Comparison of ENCODE assay signal across 9 cellular contexts in genomic region chr3:177194319-177194718, GRCh38. TPM values are rescaled to one million over a fixed set of nuclear protein-coding genes. Genes with fewer than 3 reads are reported as not detected.
DNase-seq lines count a peak whose midpoint lies in the region; ATAC-seq and TF ChIP-seq lines count a peak whose summit lies in the region.
"Had no signal": no experiment of that assay in that cellular context is flagged by ENCODE, and none has a peak within 500 bp of the region (broad histone marks: within the 10 kb centered on the region; RNA-seq: fewer than 3 reads in every experiment).

No MANE protein-coding gene starts in this region.

- TF ChIP-seq EP300 in upper lobe of left lung (IDR thresholded peaks at IDR 0.05), result no peak

- TF ChIP-seq CTCF in left ventricle myocardium inferior (IDR thresholded peaks at IDR 0.05; ENCODE audit: borderline replicate concordance) (no peak), astrocyte of the cerebellum (IDR thresholded peaks at IDR 0.05; ENCODE audit: low read depth, low read length, missing control alignments) (no peak), lower lobe of right lung (IDR thresholded peaks at IDR 0.05) (no peak), upper lobe of left lung (IDR thresholded peaks at IDR 0.05) (no peak), GM10266 (IDR thresholded peaks at IDR 0.05; ENCODE audit: control insufficient read depth, insufficient read depth, low read depth, missing control alignments) (no peak)

- no peak for ATAC-seq in Right ventricle myocardium inferior
- ATAC-seq in lower lobe of right lung, result no peak
- no peak for ATAC-seq in upper lobe of left lung (ENCODE audit: low FRiP score in 2 of 2)

- intact Hi-C loops in left ventricle myocardium inferior (cut with micrococcal nuclease), result no loop called here
- intact Hi-C loops in Right ventricle myocardium inferior (cut with DNase I), result loop anchor here (2.0 to 10.0 kb wide), 5 partner anchors 64 to 1190 kb away; no protein-coding TSS in a partner anchor
- intact Hi-C loops in lower lobe of right lung (cut with DNase I), result loop anchor here (10.0 kb wide), 1 partner anchor 140 kb away; no protein-coding TSS in a partner anchor

- DNase-seq in left ventricle myocardium inferior (no peak), Right ventricle myocardium inferior (ENCODE audit: missing footprints) (no peak), astrocyte of the cerebellum (ENCODE audit: low read depth) (no peak), lower lobe of right lung (no peak), upper lobe of left lung (no peak), GM10266 (ENCODE audit: extremely low spot score) (no peak)
- no peak for DNase-seq in stimulated activated CD4-positive, alpha-beta T cell treated with anti-CD3 and anti-CD28 coated beads, Interleukin-15, amount 100 ng/mL, for 24 hours
- DNase-seq in stimulated activated CD8-positive, alpha-beta memory T cell treated with anti-CD3 and anti-CD28 coated beads, Interleukin-4, amount 100 ng/mL, for 48 hours, result no peak
- DNase-seq: DMS79 had no signal

- no peak for TF ChIP-seq POLR2A in upper lobe of left lung (IDR thresholded peaks at IDR 0.05)

- no peaks in the 10 kb centered on the region for H3K36me3 ChIP-seq in left ventricle myocardium inferior
- H3K36me3 ChIP-seq in lower lobe of right lung, result no peaks in the 10 kb centered on the region
- no peaks in the 10 kb centered on the region for H3K36me3 ChIP-seq in upper lobe of left lung

- H3K4me3 ChIP-seq in left ventricle myocardium inferior (peak overlapping the region; percentile 87), astrocyte of the cerebellum (ENCODE audit: low read depth, low read length) (peak overlapping the region; percentile 93), lower lobe of right lung (peak overlapping the region; percentile 74), upper lobe of left lung (peak overlapping the region in 3 of 4 donors; percentile 76 to 91 (median 91))

- H3K27ac ChIP-seq in left ventricle myocardium inferior (replicated peaks) (peak overlapping the region; percentile 98), lower lobe of right lung (peak overlapping the region; percentile 94), upper lobe of left lung (peak overlapping the region in 2 of 4 donors; percentile 99 to 100)

- 17 to 31% methylated on average over 1 of the region's 1 CpG for WGBS in upper lobe of left lung, 2 donors

- H3K9me3 ChIP-seq in left ventricle myocardium inferior (replicated peaks), result no peaks in the 10 kb centered on the region
- H3K9me3 ChIP-seq in lower lobe of right lung, result no peaks in the 10 kb centered on the region
- H3K9me3 ChIP-seq in upper lobe of left lung, result no peaks in the 10 kb centered on the region

- H3K4me1 ChIP-seq in left ventricle myocardium inferior (peaks cover 63% of the 10 kb centered on the region), lower lobe of right lung (peaks cover 52% of the 10 kb centered on the region), upper lobe of left lung (peaks cover 34 to 50% (median 41%) of the 10 kb centered on the region in 4 donors)

- H3K27me3 ChIP-seq in left ventricle myocardium inferior (ENCODE audit: low read depth) (no peaks in the 10 kb centered on the region), lower lobe of right lung (ENCODE audit: low read depth) (no peaks in the 10 kb centered on the region), upper lobe of left lung (no peaks in the 10 kb centered on the region)

- in situ Hi-C loops in astrocyte of the cerebellum (cut with HindIII; ENCODE audit: low sequenced_read_pairs), result loop anchor here (25.0 kb wide), 1 partner anchor 1143 kb away; no protein-coding TSS in a partner anchor

RNA-seq across cellular contexts. Expression of gene TBL1XR1, which starts 3.0 kb away (rescaled TPM):
- total RNA-seq in left ventricle myocardium inferior, result 102 TPM
- total RNA-seq in Right ventricle myocardium inferior, result 96.8 TPM
- 160 TPM for total RNA-seq in lower lobe of right lung
- total RNA-seq in upper lobe of left lung, result 100 to 1,000 TPM in 3 of 6 donors, 10 to 100 TPM in 3; 46.1 to 156 (median 86.6) TPM
